8 cellular contexts compared by ENCODE assay signal in genomic region chr14:76961631-76962302, GRCh38.
DNase-seq lines count a peak whose midpoint lies in the region; ATAC-seq and TF ChIP-seq lines count a peak whose summit lies in the region.

No MANE protein-coding gene starts in this region.

- H2AFZ ChIP-seq in neuronal stem cell (ENCODE audit: low read length) = peak overlapping the region; percentile 85

- POLR2A ChIA-PET in CD4-positive, alpha-beta memory T cell (lab: Charles Lee; ENCODE audit: partially characterized antibody) = interaction anchor here (0.6 to 3.3 kb wide), 29 partner anchors 9 to 195 kb away, joined by 3 to 106 read pairs (median 7); partner anchors contain the start of gene IRF2BPL

- no peak overlapping the region for H2BK5ac ChIP-seq in neuronal stem cell (ENCODE audit: low read length)

- H3K9me3 Mint-ChIP-seq in CD4-positive, alpha-beta memory T cell = peaks cover 0 to 1% (median 0%) of the 10 kb centered on the region in 8 donors

- no peak overlapping the region for H3K4ac ChIP-seq in neuronal stem cell (ENCODE audit: low read length)

- no peaks in the 10 kb centered on the region for H3K36me3 Mint-ChIP-seq in CD4-positive, alpha-beta memory T cell

- H3K27me3 ChIP-seq in CD4-positive, alpha-beta memory T cell (ENCODE audit: insufficient read depth, low read length) = no peaks in the 10 kb centered on the region
- H3K27me3 ChIP-seq in neuronal stem cell (ENCODE audit: control insufficient read depth in 3 of 3, insufficient read depth in 3 of 3, low read depth in 1 of 3, low read length in 3 of 3) (peaks cover 0 to 3% (median 0%) of the 10 kb centered on the region in 3 experiments), stomach smooth muscle (ENCODE audit: control insufficient read depth in 1 of 2, insufficient read depth in 2 of 2, low read length in 2 of 2) (no peaks in the 10 kb centered on the region)

- H3K4me2 ChIP-seq in neuronal stem cell (ENCODE audit: insufficient read depth, low read length, poor library complexity, severe bottlenecking) = peak overlapping the region; percentile 58

- no peak overlapping the region for H2BK15ac ChIP-seq in neuronal stem cell (ENCODE audit: low read length)

- H4K8ac ChIP-seq in neuronal stem cell (ENCODE audit: low read depth, low read length) = no peak overlapping the region

- peaks cover 83% of the 10 kb centered on the region for H3K4me1 ChIP-seq in CD4-positive, alpha-beta memory T cell (ENCODE audit: insufficient read depth, low read length)
- peaks cover 18 to 39% of the 10 kb centered on the region in 2 donors for H3K4me1 ChIP-seq in neuronal stem cell (ENCODE audit: control insufficient read depth in 2 of 2, insufficient read depth in 1 of 2, low read depth in 1 of 2, low read length in 2 of 2)
- peaks cover 40% of the 10 kb centered on the region for H3K4me1 ChIP-seq in stomach smooth muscle (ENCODE audit: control insufficient read depth, insufficient read depth, low read length)

- no peak overlapping the region for H3K9ac ChIP-seq in neuronal stem cell (ENCODE audit: low read depth, low read length, poor library complexity)
- H3K9ac ChIP-seq in stomach smooth muscle (ENCODE audit: low read length in 2 of 2) = peak overlapping the region; percentile 70 to 73

- no peaks in the 10 kb centered on the region for H3K36me3 ChIP-seq in CD4-positive, alpha-beta memory T cell (ENCODE audit: insufficient read depth, low read length)
- H3K36me3 ChIP-seq in neuronal stem cell (replicated peaks in 1 of 2; ENCODE audit: control insufficient read depth in 2 of 2, insufficient read depth in 2 of 2, low read length in 2 of 2) (no peaks in the 10 kb centered on the region), stomach smooth muscle (ENCODE audit: control insufficient read depth in 2 of 2, insufficient read depth in 2 of 2, low read length in 2 of 2) (no peaks in the 10 kb centered on the region)

- no CpG with 5 or more reads among the region's 24 CpGs for WGBS in neuronal stem cell (ENCODE audit: extremely low coverage in 2 of 2, insufficient read length in 2 of 2, insufficient replicate concordance in 1 of 2), 2 donors

- CTCF ChIA-PET in CD4-positive, alpha-beta memory T cell (lab: Charles Lee; ENCODE audit: partially characterized antibody) = interaction anchor here (0.8 to 3.1 kb wide), 37 partner anchors 8 to 162 kb away, joined by 3 to 37 read pairs (median 4); no protein-coding TSS in a partner anchor

- H3K4me1 Mint-ChIP-seq in CD4-positive, alpha-beta memory T cell = peaks cover 54 to 84% (median 68%) of the 10 kb centered on the region in 4 donors

- H3K4me3 Mint-ChIP-seq in CD4-positive, alpha-beta memory T cell = peak overlapping the region; percentile 73 to 93 (median 86)

- peak overlapping the region; percentile 87 to 100 (median 97) for H3K27ac Mint-ChIP-seq in CD4-positive, alpha-beta memory T cell

- H3K18ac ChIP-seq in neuronal stem cell (ENCODE audit: low read length) = peak overlapping the region; percentile 86

- ATAC-seq in GM19351 (IDR thresholded peaks at IDR 0.05; ENCODE audit: unreplicated experiment) (peak; percentile 76), HG03460 (IDR thresholded peaks at IDR 0.05; ENCODE audit: unreplicated experiment) (peak; percentile 77)

- no peak overlapping the region for H4K91ac ChIP-seq in neuronal stem cell (ENCODE audit: low read depth, low read length, poor library complexity)

- no peaks in the 10 kb centered on the region for H3K79me1 ChIP-seq in neuronal stem cell (ENCODE audit: low read depth, low read length)

- no peak overlapping the region for H2BK12ac ChIP-seq in neuronal stem cell (ENCODE audit: low read length)

- peak; percentile 92 to 100 (median 96) for DNase-seq in CD4-positive, alpha-beta memory T cell
- DNase-seq in RKO (ENCODE audit: low spot score) (peak; percentile 95), fibroblast of villous mesenchyme (ENCODE audit: low read depth) (peak; percentile 94), neuronal stem cell (ENCODE audit: low spot score) (peak; percentile 82)
- DNase-seq in activated effector memory CD4-positive, alpha-beta T cell treated with Interleukin-2 at 50 U/mL for 16 hours = peak; percentile 90

- intact Hi-C loops in CD4-positive, alpha-beta memory T cell (cut with micrococcal nuclease) = loop anchor here (1.0 to 2.0 kb wide), 8 partner anchors 15 to 359 kb away; partner anchors contain the start of genes CIPC, GSTZ1, IRF2BPL and POMT2

- no peak overlapping the region for H2AK5ac ChIP-seq in neuronal stem cell (ENCODE audit: low read depth, low read length)

- H2BK120ac ChIP-seq in neuronal stem cell (ENCODE audit: low read depth, low read length) = no peak overlapping the region

- peak overlapping the region; percentile 48 to 61 for H3K4me3 ChIP-seq in CD4-positive, alpha-beta memory T cell (ENCODE audit: low read length in 2 of 2)
- peak overlapping the region; percentile 45 for H3K4me3 ChIP-seq in fibroblast of villous mesenchyme (ENCODE audit: low read depth, low read length)
- H3K4me3 ChIP-seq in neuronal stem cell (ENCODE audit: low read length in 2 of 2) = peak overlapping the region in 1 of 2 donors; percentile 39
- peak overlapping the region; percentile 72 to 76 for H3K4me3 ChIP-seq in stomach smooth muscle (ENCODE audit: low read length in 2 of 2)

- peak overlapping the region; percentile 81 for H3K27ac ChIP-seq in CD4-positive, alpha-beta memory T cell (ENCODE audit: low read depth, low read length)
- H3K27ac ChIP-seq in neuronal stem cell (replicated peaks; ENCODE audit: low read length) = peak overlapping the region; percentile 85
- H3K27ac ChIP-seq in stomach smooth muscle (ENCODE audit: low read length) = peak overlapping the region; percentile 84

- no peak for TF ChIP-seq CTCF in fibroblast of villous mesenchyme (IDR thresholded peaks at IDR 0.05; ENCODE audit: insufficient read depth, low read depth, low read length)

- no peaks in the 10 kb centered on the region for H3K9me3 ChIP-seq in CD4-positive, alpha-beta memory T cell (ENCODE audit: control insufficient read depth in 1 of 2, low read length in 2 of 2)
- H3K9me3 ChIP-seq in neuronal stem cell (replicated peaks in 1 of 2; ENCODE audit: control insufficient read depth in 2 of 2, insufficient read depth in 1 of 2, low read depth in 1 of 2, low read length in 2 of 2) = no peaks in the 10 kb centered on the region
- H3K9me3 ChIP-seq in stomach smooth muscle (ENCODE audit: control insufficient read depth in 2 of 2, low read length in 2 of 2) = no peaks in the 10 kb centered on the region

- no peak overlapping the region for H3K14ac ChIP-seq in neuronal stem cell (ENCODE audit: low read length)

- no peaks in the 10 kb centered on the region for H3K27me3 Mint-ChIP-seq in CD4-positive, alpha-beta memory T cell

- no peak overlapping the region for H3K23ac ChIP-seq in neuronal stem cell (ENCODE audit: low read depth, low read length, poor library complexity)
